Comparison of ENCODE assay signal across 23 cellular contexts in genomic region chr12:43754015-43754414, GRCh38.
"Had no signal": no experiment of that assay in that cellular context is flagged by ENCODE, and none has a peak within 500 bp of the region (broad histone marks: within the 10 kb centered on the region; RNA-seq: fewer than 3 reads in every experiment).

No MANE protein-coding gene starts in this region.

- ATAC-seq: activated T-cell treated with anti-CD3 and anti-CD28 coated beads, Interleukin-2, amount 50 U/mL, for 4 hours had no signal

- H3K4me1 ChIP-seq: colonic mucosa had no signal

- H3K4me2 ChIP-seq: PC-9 had no signal

- H3K9me3 ChIP-seq: adrenal gland, colonic mucosa had no signal

- H3K36me3 ChIP-seq: adrenal gland had no signal

- DNase-seq: activated CD4-positive, alpha-beta memory T cell treated with anti-CD3 and anti-CD28 coated beads for 36 hours; activated CD4-positive, alpha-beta T cell treated with anti-CD3 and anti-CD28 coated beads, Interleukin-2, amount 10 ng/mL, durations not matched to agents 7 days and 5 days; activated CD4-positive, CD25-positive, alpha-beta regulatory T cell; activated CD8-positive, alpha-beta memory T cell treated with anti-CD3 and anti-CD28 coated beads for 24 hours; activated gamma-delta T cell; activated naive CD4-positive, alpha-beta T cell treated with anti-CD3 and anti-CD28 coated beads for 36 hours; activated naive CD8-positive, alpha-beta T cell treated with anti-CD3 and anti-CD28 coated beads, Interleukin-2, amount 10 ng/mL, durations not matched to agents 7 days and 5 days; activated T-cell treated with anti-CD3 and anti-CD28 coated beads, Interleukin-2, amount 50 U/mL, for 4 hours; adrenal gland; anterior cingulate cortex; colonic mucosa; NCI-H1092; NCI-H1417; NCI-H1930; NCI-H2171; NCI-H2227 treated with DMSO at 0.1 percent for 48 hours; NCI-H526 treated with DMSO at 0.1 percent for 48 hours; NCI-H82; PC-9; SIG-M5; T-helper 1 cell had no signal

- H2AFZ ChIP-seq: PC-9 had no signal

- H3K27ac ChIP-seq: adrenal gland, colonic mucosa, PC-9, SK-N-MC, VCaP had no signal

- H3K4me3 ChIP-seq: adrenal gland, colonic mucosa, PC-9, SK-N-MC had no signal

- H3K27me3 ChIP-seq: adrenal gland, colonic mucosa had no signal
